ENCODE assay signal across 8 cellular contexts in genomic region chr19:35746087-35746462, GRCh38. TPM values are rescaled to one million over a fixed set of nuclear protein-coding genes. Genes with fewer than 3 reads are reported as not detected.
DNase-seq lines count a peak whose midpoint lies in the region; TF ChIP-seq lines count a peak whose summit lies in the region.

No MANE protein-coding gene starts in this region.

- TF ChIP-seq CTCF in astrocyte of the spinal cord (IDR thresholded peaks at IDR 0.05; ENCODE audit: low read depth, low read length) (no peak), lower leg skin (IDR thresholded peaks at IDR 0.05) (no peak), thyroid gland (IDR thresholded peaks at IDR 0.05) (no peak)

- H3K4me3 ChIP-seq in astrocyte of the spinal cord (ENCODE audit: low read depth, low read length) (peak overlapping the region; percentile 97), lower leg skin (ENCODE audit: low read depth, poor library complexity, severe bottlenecking) (peak overlapping the region; percentile 37), thyroid gland (replicated peaks in 1 of 3) (peak overlapping the region in 2 of 3 donors; percentile 55 to 78)

- no peaks in the 10 kb centered on the region for H3K27me3 Mint-ChIP-seq in activated CD4-positive, alpha-beta T cell treated with anti-CD3 and anti-CD28 coated beads, Interleukin-2, amount 10 ng/mL, durations not matched to agents 7 days and 5 days

- no peaks in the 10 kb centered on the region for H3K9me3 Mint-ChIP-seq in activated CD4-positive, alpha-beta T cell treated with anti-CD3 and anti-CD28 coated beads, Interleukin-2, amount 10 ng/mL, durations not matched to agents 7 days and 5 days

- H3K4me1 Mint-ChIP-seq in activated CD4-positive, alpha-beta T cell treated with anti-CD3 and anti-CD28 coated beads, Interleukin-2, amount 10 ng/mL, durations not matched to agents 7 days and 5 days: peaks cover 63% of the 10 kb centered on the region

- H3K27ac ChIP-seq in thyroid gland: peak overlapping the region in 1 of 3 donors; percentile 100

- 0 to 7% methylated on average over 4 of the region's 4 CpGs for WGBS in lower leg skin, 2 donors
- 0 to 16% methylated on average over 4 of the region's 4 CpGs for WGBS in thyroid gland, 2 donors

- POLR2A ChIA-PET in activated CD4-positive, alpha-beta T cell treated with anti-CD3 and anti-CD28 coated beads, Interleukin-2, amount 10 ng/mL, durations not matched to agents 7 days and 5 days (lab: Charles Lee): no interaction called here

- H3K4me1 ChIP-seq in thyroid gland: peaks cover 24 to 39% of the 10 kb centered on the region in 2 donors

- H3K4me3 Mint-ChIP-seq in activated CD4-positive, alpha-beta T cell treated with anti-CD3 and anti-CD28 coated beads, Interleukin-2, amount 10 ng/mL, durations not matched to agents 7 days and 5 days: peak overlapping the region; percentile 95

- H3K27ac Mint-ChIP-seq in activated CD4-positive, alpha-beta T cell treated with anti-CD3 and anti-CD28 coated beads, Interleukin-2, amount 10 ng/mL, durations not matched to agents 7 days and 5 days: peak overlapping the region; percentile 99

- peaks cover 21% of the 10 kb centered on the region for H3K36me3 Mint-ChIP-seq in activated CD4-positive, alpha-beta T cell treated with anti-CD3 and anti-CD28 coated beads, Interleukin-2, amount 10 ng/mL, durations not matched to agents 7 days and 5 days (ENCODE audit: low read depth)

- in situ Hi-C loops in astrocyte of the spinal cord (cut with HindIII; ENCODE audit: low sequenced_read_pairs): no loop called here

- intact Hi-C loops in lower leg skin (cut with DNase I; ENCODE audit: low total_unique reads) (no loop called here), thyroid gland (cut with DNase I) (no loop called here)

- TF ChIP-seq POLR2A in lower leg skin (IDR thresholded peaks at IDR 0.05) (no peak), thyroid gland (IDR thresholded peaks at IDR 0.05) (no peak)

- CTCF ChIA-PET in activated CD4-positive, alpha-beta T cell treated with anti-CD3 and anti-CD28 coated beads, Interleukin-2, amount 10 ng/mL, durations not matched to agents 7 days and 5 days (lab: Charles Lee): no interaction called here

- DNase-seq in activated CD4-positive, alpha-beta T cell treated with anti-CD3 and anti-CD28 coated beads, Interleukin-2, amount 10 ng/mL, durations not matched to agents 7 days and 5 days: no peak
- no peak for DNase-seq in activated CD4-positive, alpha-beta T cell treated with anti-CD3 and anti-CD28 coated beads for 1 hour
- DNase-seq in astrocyte of the spinal cord (ENCODE audit: low read depth, low spot score): no peak
- DNase-seq in lower leg skin (ENCODE audit: low spot score in 2 of 2): no peak
- DNase-seq in thyroid gland: no peak
- no peak for DNase-seq in DMS79 (lab: John Stamatoyannopoulos, UW)
- no peak for DNase-seq in mesenteric fat pad (ENCODE audit: low spot score)
- DNase-seq in NCI-H2029 treated with DMSO at 0.1 percent for 48 hours (lab: John Stamatoyannopoulos, UW): no peak

- no peaks in the 10 kb centered on the region for H3K9me3 ChIP-seq in thyroid gland

- H3K27me3 ChIP-seq in thyroid gland: no peaks in the 10 kb centered on the region

- peaks cover 0 to 5% of the 10 kb centered on the region in 2 donors for H3K36me3 ChIP-seq in thyroid gland

RNA-seq across cellular contexts. Expression of gene PSENEN, which starts 0.6 kb away (rescaled TPM):
- total RNA-seq in activated CD4-positive, alpha-beta T cell treated with anti-CD3 and anti-CD28 coated beads, Interleukin-2, amount 10 ng/mL, durations not matched to agents 7 days and 5 days: 10 to 100 TPM; 41.7 to 46.3 TPM
- total RNA-seq in lower leg skin (10 to 100 TPM; 13.7 to 47.4 (median 30.8) TPM), thyroid gland (10 to 100 TPM; 34.0 to 73.8 (median 40.5) TPM), mesenteric fat pad (66.8 TPM)

RNA-seq across cellular contexts. Expression of gene U2AF1L4, which starts 0.9 kb away (rescaled TPM):
- total RNA-seq in activated CD4-positive, alpha-beta T cell treated with anti-CD3 and anti-CD28 coated beads, Interleukin-2, amount 10 ng/mL, durations not matched to agents 7 days and 5 days: 10 to 100 TPM; 35.0 to 38.1 TPM
- 10 to 100 TPM; 12.6 to 20.0 (median 18.5) TPM for total RNA-seq in lower leg skin
- total RNA-seq in thyroid gland: 10 to 100 TPM; 29.7 to 51.7 (median 36.8) TPM
- total RNA-seq in mesenteric fat pad: 12.8 TPM

RNA-seq across cellular contexts. Expression of gene LIN37, which starts 2.3 kb away (rescaled TPM):
- 10 to 100 TPM; 13.7 to 15.9 TPM for total RNA-seq in activated CD4-positive, alpha-beta T cell treated with anti-CD3 and anti-CD28 coated beads, Interleukin-2, amount 10 ng/mL, durations not matched to agents 7 days and 5 days
- total RNA-seq in lower leg skin (10 to 100 TPM in 2 of 4 donors, 1 to 10 TPM in 2; 4.7 to 15.0 (median 10.3) TPM), thyroid gland (10 to 100 TPM in 2 of 4 donors, 1 to 10 TPM in 2; 8.2 to 21.5 (median 14.1) TPM), mesenteric fat pad (12.9 TPM)

RNA-seq across cellular contexts. Expression of gene IGFLR1, which starts 3.8 kb away (rescaled TPM):
- total RNA-seq in activated CD4-positive, alpha-beta T cell treated with anti-CD3 and anti-CD28 coated beads, Interleukin-2, amount 10 ng/mL, durations not matched to agents 7 days and 5 days: 10 to 100 TPM; 53.7 to 54.6 TPM
- total RNA-seq in lower leg skin (10 to 100 TPM in 1 of 4 donors, 1 to 10 TPM in 3; 1.4 to 11.3 (median 5.1) TPM), thyroid gland (1 to 10 TPM; 5.2 to 6.1 (median 5.9) TPM), mesenteric fat pad (10.8 TPM)

RNA-seq across cellular contexts. Expression of gene HSPB6, which starts 10.8 kb away (rescaled TPM):
- total RNA-seq in activated CD4-positive, alpha-beta T cell treated with anti-CD3 and anti-CD28 coated beads, Interleukin-2, amount 10 ng/mL, durations not matched to agents 7 days and 5 days: under 1 TPM; 0.29 to 0.69 TPM
- total RNA-seq in lower leg skin: 1 to 10 TPM; 2.5 to 9.4 (median 3.9) TPM
- 10 to 100 TPM; 17.3 to 31.8 (median 23.1) TPM for total RNA-seq in thyroid gland
- total RNA-seq in mesenteric fat pad: 506 TPM

Comparison
In these comparisons a context has a peak if more than half of its experiments do, and no peak if none do; other contexts are left out.
1. H3K4me3 ChIP-seq: peak in every context shown above with its lines; median percentile 97 in astrocyte of the spinal cord; 66 in thyroid gland; 37 in lower leg skin.